ENCODE assay signal across 8 cellular contexts in the genomic region with DNA sequence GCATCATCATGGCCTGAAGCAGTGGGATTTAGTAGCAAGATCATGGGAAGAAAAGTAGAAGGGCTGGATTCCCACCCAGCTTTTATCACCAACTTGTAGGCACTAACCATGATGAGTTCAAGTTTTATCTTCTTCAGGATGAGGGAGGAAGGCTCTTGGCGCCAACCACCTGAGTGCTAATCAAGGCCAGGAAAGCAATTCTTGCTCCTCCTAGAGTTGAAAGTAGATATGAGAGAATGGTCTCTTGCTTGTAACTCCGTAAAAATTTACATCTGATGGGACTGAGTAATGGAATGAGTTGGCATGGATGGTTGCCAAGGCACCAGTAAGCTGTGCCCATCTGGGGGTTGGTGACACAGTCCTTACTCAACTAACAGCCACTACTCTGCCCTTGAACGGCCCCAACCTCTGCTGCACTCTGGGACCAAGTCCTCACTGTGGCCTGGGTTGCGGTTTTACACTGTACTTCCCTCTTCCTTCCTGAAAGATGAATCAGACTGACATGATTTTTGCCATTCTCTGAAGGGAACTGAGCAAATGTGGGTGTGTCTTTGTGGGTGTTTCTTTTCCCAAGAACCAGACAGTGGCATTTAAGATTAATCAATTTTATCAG. TPM values are rescaled to one million over a fixed set of nuclear protein-coding genes. Genes with fewer than 3 reads are reported as not detected.
DNase-seq lines count a peak whose midpoint lies in the region; ATAC-seq and TF ChIP-seq lines count a peak whose summit lies in the region.

No MANE protein-coding gene starts in this region.

- DNase-seq in HS-27A (ENCODE audit: low read depth) (peak; percentile 74), UCSD-AML1 (lab: John Stamatoyannopoulos, UW; ENCODE audit: unreplicated experiment) (peak; percentile 56), epithelial cell of proximal tubule (ENCODE audit: low read depth) (peak; percentile 75)
- peak; percentile 1 to 4 for DNase-seq in stimulated activated CD4-positive, alpha-beta T cell treated with anti-CD3 and anti-CD28 coated beads, Interleukin-15, amount 100 ng/mL, for 1 hour (ENCODE audit: low read depth in 1 of 2, low spot score in 1 of 2)

- TF ChIP-seq CTCF in epithelial cell of proximal tubule (conservative IDR thresholded peaks at IDR 0.05; ENCODE audit: low read depth, low read length) = peak; percentile 16

- H3K4me3 ChIP-seq in epithelial cell of proximal tubule (ENCODE audit: low read depth, low read length) = no peak overlapping the region

- ATAC-seq in GM21825 (IDR thresholded peaks at IDR 0.05; ENCODE audit: unreplicated experiment) (no peak), HG02852 (IDR thresholded peaks at IDR 0.05; ENCODE audit: unreplicated experiment) (no peak), HG02678 (IDR thresholded peaks at IDR 0.05; ENCODE audit: unreplicated experiment) (no peak), GM21528 (IDR thresholded peaks at IDR 0.05; ENCODE audit: low FRiP score, unreplicated experiment) (no peak)

RNA-seq across cellular contexts. Expression of gene NDP, which starts 39.4 kb away (rescaled TPM):
- total RNA-seq in epithelial cell of proximal tubule = not detected in 2 replicates

Comparison
In these comparisons a context has a peak if more than half of its experiments do, and no peak if none do; other contexts are left out.
1. DNase-seq: peak in every context shown above with its lines; median percentile 75 in epithelial cell of proximal tubule; 74 in HS-27A; 56 in UCSD-AML1; 2 in stimulated activated CD4-positive, alpha-beta T cell treated with anti-CD3 and anti-CD28 coated beads, Interleukin-15, amount 100 ng/mL, for 1 hour.